Comparison of ENCODE assay signal across 10 cellular contexts in genomic region chr19:13033244-13033643, GRCh38. TPM values are rescaled to one million over a fixed set of nuclear protein-coding genes. Genes with fewer than 3 reads are reported as not detected.
DNase-seq lines count a peak whose midpoint lies in the region; TF ChIP-seq lines count a peak whose summit lies in the region.
"Had no signal": no experiment of that assay in that cellular context is flagged by ENCODE, and none has a peak within 500 bp of the region (broad histone marks: within the 10 kb centered on the region; RNA-seq: fewer than 3 reads in every experiment).

No MANE protein-coding gene starts in this region.

- H3K27me3 Mint-ChIP-seq in CD8-positive, alpha-beta memory T cell, result peaks cover 11 to 23% of the 10 kb centered on the region in 2 donors

- TF ChIP-seq CTCF in AG04450 (IDR thresholded peaks at IDR 0.05; ENCODE audit: low read depth, low read length) (peak; percentile 17; the same call in 1 of the 2 replicates), Loucy (conservative IDR thresholded peaks at IDR 0.05; ENCODE audit: low read length) (peak; percentile 40), GM20000 (IDR thresholded peaks at IDR 0.05; ENCODE audit: extremely low read depth, missing control alignments) (no peak)

- no peaks in the 10 kb centered on the region for H3K9me2 ChIP-seq in Loucy (replicated peaks; ENCODE audit: low read depth, low read length)

- H3K4me1 Mint-ChIP-seq in CD8-positive, alpha-beta memory T cell, result peaks cover 0 to 4% (median 0%) of the 10 kb centered on the region in 3 donors

- H3K27me3 ChIP-seq in AG04450 (ENCODE audit: control insufficient read depth, insufficient read depth, low read length), result no peaks in the 10 kb centered on the region
- H3K27me3 ChIP-seq in Loucy (ENCODE audit: insufficient read depth, low read length, poor library complexity, severe bottlenecking), result no peaks in the 10 kb centered on the region
- H3K27me3 ChIP-seq in muscle layer of colon (ENCODE audit: control insufficient read depth in 1 of 2, insufficient read depth in 2 of 2, low read length in 2 of 2), result no peaks in the 10 kb centered on the region
- no peaks in the 10 kb centered on the region for H3K27me3 ChIP-seq in CD8-positive, alpha-beta memory T cell (ENCODE audit: insufficient read depth, low read length, poor library complexity, severe bottlenecking)

- POLR2A ChIA-PET in AG04450 (lab: Yijun Ruan, JAX), result interaction anchor here (0.5 to 0.9 kb wide), 2 partner anchors 27 to 28 kb away, joined by 3 to 5 read pairs; no protein-coding TSS in a partner anchor
- POLR2A ChIA-PET in CD8-positive, alpha-beta memory T cell (lab: Charles Lee), result no interaction called here

- H3F3A ChIP-seq in Loucy (ENCODE audit: low read depth), result no peaks in the 10 kb centered on the region

- no peaks in the 10 kb centered on the region for H3K36me3 Mint-ChIP-seq in CD8-positive, alpha-beta memory T cell

- no peaks in the 10 kb centered on the region; the same call in 1 of the 2 replicates for H3K9me3 ChIP-seq in AG04450 (ENCODE audit: control insufficient read depth, insufficient read depth, low read length)
- H3K9me3 ChIP-seq in Loucy (ENCODE audit: insufficient read depth, low read depth, low read length), result no peaks in the 10 kb centered on the region
- no peaks in the 10 kb centered on the region for H3K9me3 ChIP-seq in muscle layer of colon (ENCODE audit: low read length)
- no peaks in the 10 kb centered on the region for H3K9me3 ChIP-seq in CD8-positive, alpha-beta memory T cell (ENCODE audit: low read length)

- H3K36me3 ChIP-seq in Loucy (ENCODE audit: insufficient read depth, low read length) (no peaks in the 10 kb centered on the region), muscle layer of colon (ENCODE audit: insufficient read depth, low read length) (peaks cover 3% of the 10 kb centered on the region)
- H3K36me3 ChIP-seq in CD8-positive, alpha-beta memory T cell (ENCODE audit: insufficient read depth, low read length), result no peaks in the 10 kb centered on the region

- H3K9me3 Mint-ChIP-seq in CD8-positive, alpha-beta memory T cell, result no peaks in the 10 kb centered on the region

- H3K4me2 ChIP-seq in Loucy (ENCODE audit: low read depth, low read length, poor library complexity, severe bottlenecking), result no peak overlapping the region

- CTCF ChIA-PET in AG04450 (lab: Charles Lee), result interaction anchor here (0.7 to 6.0 kb wide), 17 partner anchors 8 to 68 kb away, joined by 3 to 68 read pairs (median 5); no protein-coding TSS in a partner anchor
- CTCF ChIA-PET in CD8-positive, alpha-beta memory T cell (lab: Charles Lee), result interaction anchor here (0.7 to 7.5 kb wide), 9 partner anchors 11 to 186 kb away, joined by 3 to 58 read pairs (median 5); no protein-coding TSS in a partner anchor

- peak overlapping the region in 1 of 8 donors; percentile 33 for H3K27ac Mint-ChIP-seq in CD8-positive, alpha-beta memory T cell

- H3K27ac ChIP-seq in AG04450 (ENCODE audit: low read depth, low read length) (peak overlapping the region; percentile 81), cingulate gyrus (ENCODE audit: low read depth, low read length) (peak overlapping the region; percentile 100), muscle layer of colon (ENCODE audit: low read depth, low read length) (peak overlapping the region; percentile 65)
- H3K27ac ChIP-seq in CD8-positive, alpha-beta memory T cell (ENCODE audit: low read depth, low read length), result no peak overlapping the region

- H3K79me2 ChIP-seq in Loucy (ENCODE audit: insufficient read depth, low read length), result no peaks in the 10 kb centered on the region

- H3K9ac ChIP-seq in Loucy (ENCODE audit: low read depth, low read length, poor library complexity, severe bottlenecking), result no peak overlapping the region
- H3K9ac ChIP-seq in muscle layer of colon (ENCODE audit: low read length), result peak overlapping the region; percentile 6

- H3K4me3 ChIP-seq in AG04450 (ENCODE audit: low read depth, low read length) (no peak overlapping the region), Loucy (ENCODE audit: low read length, poor library complexity, severe bottlenecking) (no peak overlapping the region), muscle layer of colon (ENCODE audit: low read depth in 1 of 2, low read length in 2 of 2) (no peak overlapping the region)
- H3K4me3 ChIP-seq in CD8-positive, alpha-beta memory T cell (ENCODE audit: low read length), result no peak overlapping the region

- no peak for DNase-seq in AG04450 (ENCODE audit: low read depth, low spot score)
- no peak for DNase-seq in GM20000 (ENCODE audit: low spot score)
- no peak for DNase-seq in T-helper 2 cell
- DNase-seq in CD8-positive, alpha-beta memory T cell, result no peak
- DNase-seq in NCI-H510A treated with DMSO at 0.1 percent for 48 hours (lab: John Stamatoyannopoulos, UW), result no peak
- DNase-seq: COR-L47, NCI-H446 treated with DMSO at 0.1 percent for 48 hours had no signal

- H3K4me1 ChIP-seq in Loucy (ENCODE audit: insufficient read depth, low read length, poor library complexity, severe bottlenecking) (no peaks in the 10 kb centered on the region), muscle layer of colon (ENCODE audit: insufficient read depth, low read length) (peaks cover 100% of the 10 kb centered on the region)
- H3K4me1 ChIP-seq in CD8-positive, alpha-beta memory T cell (ENCODE audit: insufficient read depth, low read length), result no peaks in the 10 kb centered on the region

- H4K20me1 ChIP-seq in Loucy (ENCODE audit: insufficient read depth, low read length, poor library complexity, severe bottlenecking), result no peaks in the 10 kb centered on the region

- no peak overlapping the region for H2AFZ ChIP-seq in Loucy (ENCODE audit: low read length)

- no peak overlapping the region for H3K4me3 Mint-ChIP-seq in CD8-positive, alpha-beta memory T cell

RNA-seq across cellular contexts. Expression of gene NFIX, which starts 38.0 kb away (rescaled TPM):
- 15.1 and 22.3 TPM in 2 replicates for polyA plus RNA-seq in AG04450 (2011; rRNA removed)
- 32.8 and 33.9 TPM in 2 replicates for polyA minus RNA-seq in AG04450 (2011; rRNA and poly(A)+ RNA removed)
- 1 to 10 TPM; 2.3 to 2.8 TPM for total RNA-seq in CD8-positive, alpha-beta memory T cell
- polyA plus RNA-seq in CD8-positive, alpha-beta memory T cell, result 0.94 TPM
